Comparison of ENCODE assay signal across 8 cellular contexts in genomic region chr22:36026741-36027140, GRCh38. TPM values are rescaled to one million over a fixed set of nuclear protein-coding genes. Genes with fewer than 3 reads are reported as not detected.
DNase-seq lines count a peak whose midpoint lies in the region; ATAC-seq, FAIRE-seq and TF ChIP-seq lines count a peak whose summit lies in the region.

No MANE protein-coding gene starts in this region.

- no peaks in the 10 kb centered on the region for H4K20me1 ChIP-seq in mammary epithelial cell (ENCODE audit: insufficient read depth, low read length)

- dilution Hi-C loops in mammary epithelial cell (cut with HindIII; ENCODE audit: low sequenced_read_pairs): no loop called here

- H3K79me2 ChIP-seq in mammary epithelial cell (ENCODE audit: insufficient read depth, low read length) (peaks cover 66% of the 10 kb centered on the region), mesendoderm (ENCODE audit: control insufficient read depth, insufficient read depth, low read length) (peaks cover 34% of the 10 kb centered on the region)

- intact Hi-C loops in mammary epithelial cell (cut with micrococcal nuclease): loop anchor here (10.0 kb wide), 1 partner anchor 438 kb away; no protein-coding TSS in a partner anchor

- no peak overlapping the region for H3K4ac ChIP-seq in mesendoderm (ENCODE audit: low read depth, low read length)

- TSS peak; percentile 18 for BruUV-seq in mammary epithelial cell (replicated peaks; lab: Mats Ljungman, UMichigan)

- no peak overlapping the region for H2BK15ac ChIP-seq in mesendoderm (replicated peaks; ENCODE audit: low read depth)

- peak overlapping the region; percentile 40 for H3K9ac ChIP-seq in mammary epithelial cell (ENCODE audit: insufficient read depth, low read length)
- H3K9ac ChIP-seq in mesendoderm (ENCODE audit: low read length): peak overlapping the region; percentile 77

- H3K27me3 ChIP-seq in mammary epithelial cell (ENCODE audit: insufficient read depth, low read length): no peaks in the 10 kb centered on the region
- H3K27me3 ChIP-seq in mesendoderm (ENCODE audit: insufficient read depth, low read length, poor library complexity): no peaks in the 10 kb centered on the region

- TF ChIP-seq CTCF in A549 (IDR thresholded peaks at IDR 0.05) (no peak), HEK293 (tag by site-specific recombination; IDR thresholded peaks at IDR 0.05) (no peak), mammary epithelial cell (conservative IDR thresholded peaks at IDR 0.05 in 1 of 2, IDR thresholded peaks at IDR 0.05 in 1 of 2; ENCODE audit: extremely low read depth in 1 of 2, insufficient read depth in 1 of 2, low read depth in 1 of 2, low read length in 2 of 2) (no peak)

- TF ChIP-seq EP300 in A549 (IDR thresholded peaks at IDR 0.05): no peak

- H4K5ac ChIP-seq in mesendoderm (ENCODE audit: low read length): no peak overlapping the region

- no peak for TF ChIP-seq RAD21 in A549 (conservative IDR thresholded peaks at IDR 0.05 in 1 of 2, IDR thresholded peaks at IDR 0.05 in 1 of 2)

- CTCF ChIA-PET in A549 (lab: Yijun Ruan, JAX) (interaction anchor here (0.6 to 6.9 kb wide), 8 partner anchors 9 to 399 kb away, joined by 3 to 41 read pairs (median 3); no protein-coding TSS in a partner anchor), HEK293 (lab: Yijun Ruan, JAX) (interaction anchor here (0.6 to 2.9 kb wide), 4 partner anchors 39 to 400 kb away, joined by 3 to 41 read pairs (median 6); no protein-coding TSS in a partner anchor), mammary epithelial cell (lab: Charles Lee; ENCODE audit: low non-redundant PET) (interaction anchor here (0.7 to 0.8 kb wide), 2 partner anchors 39 to 99 kb away, joined by 4 to 6 read pairs; no protein-coding TSS in a partner anchor)

- H3K9me3 ChIP-seq in A549 (no peaks in the 10 kb centered on the region), HEK293 (ENCODE audit: control insufficient read depth, insufficient read depth, low read depth, low read length) (no peaks in the 10 kb centered on the region), mammary epithelial cell (replicated peaks; ENCODE audit: insufficient read depth, low read length) (no peaks in the 10 kb centered on the region)

- H3K27ac ChIP-seq in A549: 0 out of 6 replicates have a peak overlapping the region, but pooled peaks of 1 of the 2 experiments have one; percentile 2
- H3K27ac ChIP-seq in HEK293 (ENCODE audit: extremely low read depth, low read depth, low read length): peak overlapping the region; percentile 39; the same call in 1 of the 2 replicates
- H3K27ac ChIP-seq in mammary epithelial cell (ENCODE audit: insufficient read depth, low read depth, low read length): no peak overlapping the region
- H3K27ac ChIP-seq in mesendoderm (ENCODE audit: low read depth, low read length): no peak overlapping the region

- no peak for FAIRE-seq in A549 (lab: Jason Lieb, UNC)

- H4K8ac ChIP-seq in mesendoderm (ENCODE audit: low read depth, low read length): no peak overlapping the region

- no peak overlapping the region for H3K23ac ChIP-seq in mesendoderm (ENCODE audit: low read length)

- POLR2A ChIA-PET in A549 (lab: Yijun Ruan, JAX): interaction anchor here (2.5 kb wide), 1 partner anchor 39 kb away, joined by 27 read pairs; no protein-coding TSS in a partner anchor
- POLR2A ChIA-PET in HEK293 (lab: Yijun Ruan, JAX): interaction anchor here (1.5 to 3.1 kb wide), 3 partner anchors 8 to 44 kb away, joined by 3 to 26 read pairs (median 6); no protein-coding TSS in a partner anchor

- H2AFZ ChIP-seq in mammary epithelial cell (ENCODE audit: low read depth, low read length): peak overlapping the region; percentile 29

- H3K79me1 ChIP-seq in mesendoderm (ENCODE audit: low read length): peaks cover 9% of the 10 kb centered on the region

- H3K56ac ChIP-seq in mesendoderm (ENCODE audit: low read length): peak overlapping the region; percentile 75

- H3K18ac ChIP-seq in mesendoderm (ENCODE audit: low read length): no peak overlapping the region

- H2AK5ac ChIP-seq in mesendoderm (ENCODE audit: low read length): no peak overlapping the region

- ATAC-seq in A549 (no peak), HG02798 (IDR thresholded peaks at IDR 0.05; ENCODE audit: poor library complexity, unreplicated experiment) (no peak)

- TF ChIP-seq POLR2A in A549 (IDR thresholded peaks at IDR 0.05; ENCODE audit: low read length): no peak

- H3K4me2 ChIP-seq in A549 (peak overlapping the region; percentile 93), mammary epithelial cell (ENCODE audit: insufficient read depth, low read depth, low read length) (peak overlapping the region; percentile 89), mesendoderm (ENCODE audit: low read length) (peak overlapping the region; percentile 12)

- no peak overlapping the region for H2BK5ac ChIP-seq in mesendoderm (ENCODE audit: low read length)

- H3K36me3 ChIP-seq in HEK293 (ENCODE audit: control insufficient read depth in 2 of 2, insufficient read depth in 1 of 2, low read length in 2 of 2) (peaks cover 0 to 7% of the 10 kb centered on the region in 2 experiments; a peak in 2 of 3 replicates), mammary epithelial cell (ENCODE audit: insufficient read depth, low read length) (no peaks in the 10 kb centered on the region), mesendoderm (ENCODE audit: control insufficient read depth, insufficient read depth, low read length) (peaks cover 2% of the 10 kb centered on the region)

- in situ Hi-C loops in mammary epithelial cell (cut with MboI; ENCODE audit: low sequenced_read_pairs in 2 of 2): no loop called here

- DNase-seq in A549 (ENCODE audit: low read depth in 1 of 2, low spot score in 1 of 2) (no peak), mammary epithelial cell (peak; percentile 27), mesendoderm (peak; percentile 77), AML-193 (lab: John Stamatoyannopoulos, UW) (no peak), NCI-H2107 (lab: John Stamatoyannopoulos, UW) (no peak), GF-D8 (lab: John Stamatoyannopoulos, UW) (no peak)

- no peak overlapping the region for H2BK120ac ChIP-seq in mesendoderm (ENCODE audit: low read depth, low read length)

- H3K4me3 ChIP-seq in A549 (peak overlapping the region; percentile 98; the same call in 2 of the 3 replicates), HEK293 (ENCODE audit: low read depth, low read length) (peak overlapping the region; percentile 84), mammary epithelial cell (replicated peaks in 1 of 3; ENCODE audit: insufficient read depth in 1 of 3, low read depth in 2 of 3, low read length in 3 of 3) (peak overlapping the region in 2 of 3 experiments; percentile 86 to 92), mesendoderm (ENCODE audit: low read length) (no peak overlapping the region)

- peaks cover 16% of the 10 kb centered on the region; the same call in 2 of the 3 replicates for H3K4me1 ChIP-seq in A549
- peaks cover 13% of the 10 kb centered on the region for H3K4me1 ChIP-seq in HEK293 (ENCODE audit: control insufficient read depth, insufficient read depth, low read length)
- H3K4me1 ChIP-seq in mammary epithelial cell (ENCODE audit: insufficient read depth, low read length): peaks cover 16% of the 10 kb centered on the region
- H3K4me1 ChIP-seq in mesendoderm (ENCODE audit: control insufficient read depth, low read depth, low read length): peaks cover 2% of the 10 kb centered on the region

TF ChIP-seq in A549, 52 proteins besides CTCF, POLR2A, EP300 and RAD21 (continues in another document):
- no peak for TF ChIP-seq HDAC2 (IDR thresholded peaks at IDR 0.05)
- TF ChIP-seq BCL3 (IDR thresholded peaks at IDR 0.05): no peak
- no peak for TF ChIP-seq GATA3 (IDR thresholded peaks at IDR 0.05; ENCODE audit: borderline replicate concordance)
- TF ChIP-seq TP53 (CRISPR knock-in tag; IDR thresholded peaks at IDR 0.05): no peak
- TF ChIP-seq ESRRA (IDR thresholded peaks at IDR 0.05; ENCODE audit: borderline replicate concordance, low read length): no peak

TF ChIP-seq in HEK293, 187 proteins besides CTCF, POLR2A, EP300 and RAD21:
- TF ChIP-seq ZNF529 (tag by site-specific recombination; IDR thresholded peaks at IDR 0.05; ENCODE audit: insufficient replicate concordance) (no peak), ZSCAN4 (tag by site-specific recombination; IDR thresholded peaks at IDR 0.05) (no peak), GFI1B (tag by site-specific recombination; IDR thresholded peaks at IDR 0.05) (0 out of 2 replicates have a peak, but pooled peaks have one; percentile 33), SP7 (tag by site-specific recombination; IDR thresholded peaks at IDR 0.05) (0 out of 2 replicates have a peak, but pooled peaks have one; percentile 10)

RNA-seq across cellular contexts. Expression of gene RBFOX2, which starts 1.9 kb away (rescaled TPM):
- polyA plus RNA-seq in A549 (2011; rRNA removed): 65.3 and 77.7 TPM in 2 replicates
- 47.3 and 52.3 TPM in 2 replicates for polyA plus RNA-seq in A549 (2012; cell fraction: cytosol; rRNA removed)
- polyA plus RNA-seq in A549 (2012; cell fraction: nucleus; rRNA removed): 57.8 and 60.0 TPM in 2 replicates
- polyA plus RNA-seq in A549 (2017; fragmentation: RNase III; extraction: RNeasy Plus Mini Kit Qiagen cat#74134 plus additional on column Dnase treatment): 30.3 to 32.0 TPM (median 30.4 TPM) in 3 replicates
- polyA minus RNA-seq in A549 (2011; rRNA and poly(A)+ RNA removed): 110 and 111 TPM in 2 replicates
- total RNA-seq in mammary epithelial cell: 100 to 1,000 TPM; 126 to 137 TPM
- 107 TPM for polyA plus RNA-seq in mammary epithelial cell
- 138 TPM for polyA minus RNA-seq in mammary epithelial cell
- polyA plus RNA-seq in mesendoderm (2013, experiment 1 of 2): 69.0 TPM
- 71.1 TPM for polyA plus RNA-seq in mesendoderm (2013, experiment 2 of 2)

Comparison
In these comparisons a context has a peak if more than half of its experiments do, and no peak if none do; other contexts are left out.
1. DNase-seq: peak in mammary epithelial cell (single experiment) and mesendoderm (single experiment); none in A549 (0 of 2), AML-193 (0 of 2), NCI-H2107 (single experiment) and GF-D8 (single experiment).
2. H3K4me2 ChIP-seq: peak in every context shown above with its lines; median percentile 93 in A549; 89 in mammary epithelial cell; 12 in mesendoderm.